Comparison of ENCODE assay signal across 8 cellular contexts in the genomic region with DNA sequence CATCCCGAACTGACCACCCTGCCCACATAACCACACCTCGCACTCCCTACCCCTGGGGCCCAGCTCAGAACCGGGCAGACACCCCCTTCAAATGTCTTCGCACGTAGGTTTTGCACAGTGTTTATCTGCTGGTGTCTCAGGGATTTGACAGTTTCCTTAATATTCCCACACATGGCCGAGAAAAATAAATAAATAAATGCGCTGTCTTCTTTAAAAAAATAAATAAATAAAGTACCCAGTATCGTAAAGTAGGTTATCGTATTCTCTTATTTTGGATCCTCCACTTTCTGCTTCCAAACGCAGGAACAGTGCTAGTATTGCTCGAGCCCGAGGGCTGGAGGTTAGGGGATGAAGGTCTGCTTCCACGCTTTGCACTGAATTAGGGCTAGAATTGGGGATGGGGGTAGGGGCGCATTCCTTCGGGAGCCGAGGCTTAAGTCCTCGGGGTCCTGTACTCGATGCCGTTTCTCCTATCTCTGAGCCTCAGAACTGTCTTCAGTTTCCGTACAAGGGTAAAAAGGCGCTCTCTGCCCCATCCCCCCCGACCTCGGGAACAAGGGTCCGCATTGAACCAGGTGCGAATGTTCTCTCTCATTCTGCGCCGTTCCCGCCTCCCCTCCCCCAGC. TPM values are rescaled to one million over a fixed set of nuclear protein-coding genes. Genes with fewer than 3 reads are reported as not detected.
DNase-seq lines count a peak whose midpoint lies in the region; ATAC-seq, FAIRE-seq and TF ChIP-seq lines count a peak whose summit lies in the region.

No MANE protein-coding gene starts in this region.

- peak overlapping the region; percentile 94 for H3K4me3 Mint-ChIP-seq in Calu3 (ENCODE audit: low read depth, unreplicated experiment)

- FAIRE-seq in small intestine (lab: Jason Lieb, UNC) (no peak), HTR-8/SVneo (lab: Jason Lieb, UNC) (no peak)

- peak overlapping the region; percentile 98 for H3K27ac Mint-ChIP-seq in Calu3 (ENCODE audit: unreplicated experiment)
- peak overlapping the region; percentile 95 to 97 for H3K27ac Mint-ChIP-seq in activated naive CD4-positive, alpha-beta T cell treated with anti-CD3 and anti-CD28 coated beads, Interleukin-2, amount 50 U/mL, for 72 hours

- H3K36me3 ChIP-seq in iPS DF 6.9 (ENCODE audit: control insufficient read depth, insufficient read depth, low read length) (peaks cover 6% of the 10 kb centered on the region; the same call in 1 of the 2 replicates), small intestine (ENCODE audit: control insufficient read depth in 2 of 2, insufficient read depth in 2 of 2, low read length in 2 of 2) (peaks cover 4 to 15% of the 10 kb centered on the region in 2 donors)

- DNase-seq in Calu3 (no peak), iPS DF 6.9 (ENCODE audit: low read depth, low spot score) (no peak), small intestine (no peak), HTR-8/SVneo (ENCODE audit: insufficient read length, low spot score) (no peak)
- DNase-seq in activated naive CD4-positive, alpha-beta T cell treated with anti-CD3 and anti-CD28 coated beads, Interleukin-2, amount 50 U/mL, for 72 hours (ENCODE audit: low spot score in 2 of 2), result no peak
- no peak for DNase-seq in stimulated activated naive CD4-positive, alpha-beta T cell treated with Interleukin-2 at 50 U/mL for 16 hours (lab: John Stamatoyannopoulos, UW)

- no CpG with 5 or more reads among the region's 28 CpGs for WGBS in iPS DF 6.9 (ENCODE audit: insufficient coverage, insufficient read length)
- 0% methylated on average over 28 of the region's 28 CpGs for WGBS in small intestine, 3 donors

- no peak for TF ChIP-seq CTCF in Calu3 (IDR thresholded peaks at IDR 0.05; ENCODE audit: unreplicated experiment)

- H3K27me3 ChIP-seq in iPS DF 6.9 (ENCODE audit: control insufficient read depth, insufficient read depth, low read length) (no peaks in the 10 kb centered on the region; the same call in 1 of the 2 replicates), small intestine (ENCODE audit: control insufficient read depth in 2 of 2, insufficient read depth in 2 of 2, low read length in 2 of 2) (no peaks in the 10 kb centered on the region)

- H3K27ac ChIP-seq in iPS DF 6.9 (ENCODE audit: low read length), result no peak overlapping the region
- peak overlapping the region; percentile 91 to 99 for H3K27ac ChIP-seq in small intestine (ENCODE audit: low read depth in 1 of 2, low read length in 1 of 2)

- H3K27me3 Mint-ChIP-seq in Calu3 (ENCODE audit: unreplicated experiment), result no peaks in the 10 kb centered on the region

- H3K9me3 ChIP-seq in iPS DF 6.9 (ENCODE audit: control insufficient read depth, insufficient read depth, low read length), result no peaks in the 10 kb centered on the region
- H3K9me3 ChIP-seq in small intestine (ENCODE audit: control insufficient read depth, low read depth), result no peaks in the 10 kb centered on the region

- CTCF ChIA-PET in Calu3 (lab: Charles Lee), result interaction anchor here (0.5 to 1.7 kb wide), 4 partner anchors 18 to 58 kb away, joined by 3 to 10 read pairs (median 6); no protein-coding TSS in a partner anchor

- intact Hi-C loops in Calu3 (cut with micrococcal nuclease; ENCODE audit: unreplicated experiment), result no loop called here

- ATAC-seq in HG03064 (IDR thresholded peaks at IDR 0.05; ENCODE audit: low read depth, unreplicated experiment) (peak; percentile 2), GM18502 (IDR thresholded peaks at IDR 0.05; ENCODE audit: poor library complexity, unreplicated experiment) (no peak)
- peak in 1 of 2 donors; percentile 37 for ATAC-seq in activated naive CD4-positive, alpha-beta T cell treated with anti-CD3 and anti-CD28 coated beads, Interleukin-2, amount 50 U/mL, for 72 hours

- H3K4me1 Mint-ChIP-seq in Calu3 (ENCODE audit: low read depth, unreplicated experiment), result peaks cover 12% of the 10 kb centered on the region

- TSS peak; percentile 90 for BruUV-seq in Calu3 (replicated peaks; lab: Mats Ljungman, UMichigan)

- H3K4me1 ChIP-seq in iPS DF 6.9 (ENCODE audit: control insufficient read depth, insufficient read depth, low read length) (peaks cover 2% of the 10 kb centered on the region; the same call in 1 of the 2 replicates), small intestine (ENCODE audit: control insufficient read depth in 2 of 2, insufficient read depth in 1 of 2, low read depth in 1 of 2, low read length in 1 of 2) (peaks cover 0 to 8% of the 10 kb centered on the region in 2 donors)

- H3K9me3 Mint-ChIP-seq in Calu3 (ENCODE audit: low read depth, unreplicated experiment), result no peaks in the 10 kb centered on the region
- H3K9me3 Mint-ChIP-seq in activated naive CD4-positive, alpha-beta T cell treated with anti-CD3 and anti-CD28 coated beads, Interleukin-2, amount 50 U/mL, for 72 hours, result no peaks in the 10 kb centered on the region

- H3K36me3 Mint-ChIP-seq in Calu3 (ENCODE audit: insufficient read depth, unreplicated experiment), result peaks cover 63% of the 10 kb centered on the region
- peaks cover 19 to 20% of the 10 kb centered on the region in 2 donors for H3K36me3 Mint-ChIP-seq in activated naive CD4-positive, alpha-beta T cell treated with anti-CD3 and anti-CD28 coated beads, Interleukin-2, amount 50 U/mL, for 72 hours

- H3K4me3 ChIP-seq in iPS DF 6.9 (ENCODE audit: low read length) (peak overlapping the region; percentile 41; the same call in 1 of the 2 replicates), small intestine (ENCODE audit: low read depth in 1 of 2, low read length in 2 of 2) (peak overlapping the region; percentile 39 to 88)

RNA-seq across cellular contexts. Expression of a gene that starts 0.7 kb away (rescaled TPM):
- 149 and 183 TPM in 2 replicates for total RNA-seq in Calu3 (2022)
- 10 to 100 TPM; 55.8 to 65.9 TPM for total RNA-seq in activated naive CD4-positive, alpha-beta T cell treated with anti-CD3 and anti-CD28 coated beads, Interleukin-2, amount 50 U/mL, for 72 hours
- 100 to 1,000 TPM in 2 of 3 donors, 10 to 100 TPM in 1; 71.6 to 344 (median 136) TPM for polyA plus RNA-seq in small intestine
